8 cellular contexts compared by ENCODE assay signal in the genomic region with DNA sequence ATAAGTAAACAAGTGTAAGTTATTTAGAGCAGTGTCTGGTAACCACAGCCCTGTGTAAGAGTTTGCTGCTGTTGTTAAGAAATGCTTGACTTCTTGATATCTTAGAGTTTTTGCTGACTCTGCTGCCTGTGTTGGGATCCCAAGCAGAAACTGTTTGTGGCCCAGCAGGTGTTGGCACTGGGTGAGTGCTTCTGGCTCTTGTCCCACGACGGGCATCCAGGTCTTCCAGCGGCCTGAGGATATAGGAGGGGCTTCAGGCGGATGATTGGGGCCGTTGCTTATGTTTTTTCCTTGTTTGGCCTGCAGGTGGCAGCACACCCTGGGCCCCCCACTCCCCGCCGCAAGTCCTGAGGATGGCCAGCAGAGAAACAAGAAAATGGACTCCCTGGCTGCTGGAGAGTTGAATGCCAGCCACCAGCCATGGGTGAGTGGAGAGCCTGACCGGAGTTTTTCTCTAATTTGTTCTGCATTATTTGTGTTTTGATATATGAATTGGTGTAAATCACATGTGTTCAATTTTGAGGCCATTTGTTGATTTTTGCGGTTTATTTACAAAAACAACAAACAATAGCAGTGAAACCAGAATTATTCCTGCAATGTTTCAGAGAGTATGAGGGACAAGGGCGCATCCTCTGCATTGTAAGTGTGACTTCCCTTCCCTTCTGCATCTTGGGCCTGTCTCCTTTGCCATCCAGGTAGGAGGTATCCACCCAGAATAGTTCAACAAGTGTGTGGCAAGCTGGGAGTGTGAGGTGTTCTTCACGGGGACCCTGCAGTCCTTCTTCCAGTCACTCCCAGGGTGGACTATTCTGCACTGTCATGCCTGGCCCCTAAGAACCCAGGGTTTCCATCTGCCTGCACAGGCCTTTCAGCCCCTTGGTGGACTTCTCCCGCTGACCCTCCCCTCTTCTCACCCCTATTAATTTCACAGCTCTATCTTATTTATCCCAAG. TPM values are rescaled to one million over a fixed set of nuclear protein-coding genes. Genes with fewer than 3 reads are reported as not detected.
DNase-seq lines count a peak whose midpoint lies in the region; ATAC-seq and TF ChIP-seq lines count a peak whose summit lies in the region.

No MANE protein-coding gene starts in this region.

- H3K9me3 Mint-ChIP-seq in CD4-positive, alpha-beta T cell = no peaks in the 10 kb centered on the region
- no peaks in the 10 kb centered on the region for H3K9me3 Mint-ChIP-seq in WTC11

- in situ Hi-C loops in HAP-1 (cut with MboI; ENCODE audit: low sequenced_read_pairs) = no loop called here

- POLR2A ChIA-PET in CD4-positive, alpha-beta T cell (lab: Charles Lee) = interaction anchor here (0.7 to 6.2 kb wide), 18 partner anchors 8 to 81 kb away, joined by 3 to 62 read pairs (median 7); a partner anchor contains a TSS
- POLR2A ChIA-PET in WTC11 (lab: Charles Lee) = interaction anchor here (0.9 kb wide), 1 partner anchor 75 kb away, joined by 3 read pairs; no protein-coding TSS in a partner anchor

- peak overlapping the region; percentile 85 for H3K4me3 Mint-ChIP-seq in CD4-positive, alpha-beta T cell
- no peak overlapping the region for H3K4me3 Mint-ChIP-seq in WTC11

- no peaks in the 10 kb centered on the region for H3K36me3 ChIP-seq in HAP-1 (replicated peaks)

- ATAC-seq in CD4-positive, alpha-beta T cell (ENCODE audit: poor library complexity) = peak; percentile 76
- peak; percentile 92 for ATAC-seq in WTC11
- no peak for ATAC-seq in GM18873 (IDR thresholded peaks at IDR 0.05; ENCODE audit: low FRiP score, unreplicated experiment)

- TF ChIP-seq CTCF in CD4-positive, alpha-beta T cell (IDR thresholded peaks at IDR 0.05) = peak; percentile 85
- TF ChIP-seq CTCF in WTC11 (IDR thresholded peaks at IDR 0.05) = peak; percentile 86

- H3K27me3 ChIP-seq in CD4-positive, alpha-beta T cell (ENCODE audit: control insufficient read depth, insufficient read depth, low read length) = no peaks in the 10 kb centered on the region
- no peaks in the 10 kb centered on the region for H3K27me3 ChIP-seq in HAP-1 (ENCODE audit: low read depth)

- H3K36me3 Mint-ChIP-seq in CD4-positive, alpha-beta T cell (ENCODE audit: low read depth) = peaks cover 67% of the 10 kb centered on the region
- H3K36me3 Mint-ChIP-seq in WTC11 = no peaks in the 10 kb centered on the region

- H3K4me3 ChIP-seq in HAP-1 = no peak overlapping the region

- CTCF ChIA-PET in CD4-positive, alpha-beta T cell (lab: Charles Lee) = interaction anchor here (1.0 to 1.7 kb wide), 9 partner anchors 10 to 81 kb away, joined by 3 to 4 read pairs (median 4); a partner anchor contains a TSS
- CTCF ChIA-PET in WTC11 (lab: Charles Lee) = interaction anchor here (0.7 to 2.9 kb wide), 11 partner anchors 9 to 107 kb away, joined by 3 to 16 read pairs (median 6); a partner anchor contains a TSS

- H3K4me1 Mint-ChIP-seq in CD4-positive, alpha-beta T cell (ENCODE audit: low read depth) = peaks cover 94% of the 10 kb centered on the region
- peaks cover 20% of the 10 kb centered on the region for H3K4me1 Mint-ChIP-seq in WTC11

- no peaks in the 10 kb centered on the region for H3K9me3 ChIP-seq in CD4-positive, alpha-beta T cell (ENCODE audit: control insufficient read depth, low read length)
- H3K9me3 ChIP-seq in HAP-1 = no peaks in the 10 kb centered on the region

- H3K27ac ChIP-seq in CD4-positive, alpha-beta T cell (ENCODE audit: low read depth, low read length) = peak overlapping the region; percentile 81

- H3K27me3 Mint-ChIP-seq in CD4-positive, alpha-beta T cell = no peaks in the 10 kb centered on the region
- H3K27me3 Mint-ChIP-seq in WTC11 (ENCODE audit: low read depth) = no peaks in the 10 kb centered on the region; the same call in 1 of the 2 replicates

- DNase-seq in CD4-positive, alpha-beta T cell = peak; percentile 27 to 65 (median 50)
- DNase-seq in HAP-1 (ENCODE audit: low spot score in 2 of 2) (peak; percentile 82 to 83), NCI-H345 (lab: John Stamatoyannopoulos, UW) (peak; percentile 63), WTC11 (ENCODE audit: low spot score) (peak; percentile 77), cerebellar cortex (ENCODE audit: low spot score) (peak; percentile 85), kidney glomerular epithelial cell (lab: John Stamatoyannopoulos, UW) (peak; percentile 92)
- DNase-seq in stimulated activated CD4-positive, alpha-beta T cell treated with anti-CD3 and anti-CD28 coated beads, Interleukin-1b, Interleukin-23, amount 100 ng/mL, for 48 hours = peak; percentile 61

- H3K27ac Mint-ChIP-seq in CD4-positive, alpha-beta T cell = peak overlapping the region; percentile 92
- H3K27ac Mint-ChIP-seq in WTC11 = peak overlapping the region; percentile 67; the same call in 1 of the 2 replicates

- intact Hi-C loops in CD4-positive, alpha-beta T cell (cut with DNase I, micrococcal nuclease) = loop anchor here (1.0 to 5.0 kb wide), 7 partner anchors 8 to 81 kb away; a partner anchor contains a TSS

- peaks cover 17% of the 10 kb centered on the region for H3K4me1 ChIP-seq in HAP-1

TF ChIP-seq in WTC11, 78 proteins besides CTCF, POLR2A, EP300 and RAD21:
- TF ChIP-seq, protein P1, sequence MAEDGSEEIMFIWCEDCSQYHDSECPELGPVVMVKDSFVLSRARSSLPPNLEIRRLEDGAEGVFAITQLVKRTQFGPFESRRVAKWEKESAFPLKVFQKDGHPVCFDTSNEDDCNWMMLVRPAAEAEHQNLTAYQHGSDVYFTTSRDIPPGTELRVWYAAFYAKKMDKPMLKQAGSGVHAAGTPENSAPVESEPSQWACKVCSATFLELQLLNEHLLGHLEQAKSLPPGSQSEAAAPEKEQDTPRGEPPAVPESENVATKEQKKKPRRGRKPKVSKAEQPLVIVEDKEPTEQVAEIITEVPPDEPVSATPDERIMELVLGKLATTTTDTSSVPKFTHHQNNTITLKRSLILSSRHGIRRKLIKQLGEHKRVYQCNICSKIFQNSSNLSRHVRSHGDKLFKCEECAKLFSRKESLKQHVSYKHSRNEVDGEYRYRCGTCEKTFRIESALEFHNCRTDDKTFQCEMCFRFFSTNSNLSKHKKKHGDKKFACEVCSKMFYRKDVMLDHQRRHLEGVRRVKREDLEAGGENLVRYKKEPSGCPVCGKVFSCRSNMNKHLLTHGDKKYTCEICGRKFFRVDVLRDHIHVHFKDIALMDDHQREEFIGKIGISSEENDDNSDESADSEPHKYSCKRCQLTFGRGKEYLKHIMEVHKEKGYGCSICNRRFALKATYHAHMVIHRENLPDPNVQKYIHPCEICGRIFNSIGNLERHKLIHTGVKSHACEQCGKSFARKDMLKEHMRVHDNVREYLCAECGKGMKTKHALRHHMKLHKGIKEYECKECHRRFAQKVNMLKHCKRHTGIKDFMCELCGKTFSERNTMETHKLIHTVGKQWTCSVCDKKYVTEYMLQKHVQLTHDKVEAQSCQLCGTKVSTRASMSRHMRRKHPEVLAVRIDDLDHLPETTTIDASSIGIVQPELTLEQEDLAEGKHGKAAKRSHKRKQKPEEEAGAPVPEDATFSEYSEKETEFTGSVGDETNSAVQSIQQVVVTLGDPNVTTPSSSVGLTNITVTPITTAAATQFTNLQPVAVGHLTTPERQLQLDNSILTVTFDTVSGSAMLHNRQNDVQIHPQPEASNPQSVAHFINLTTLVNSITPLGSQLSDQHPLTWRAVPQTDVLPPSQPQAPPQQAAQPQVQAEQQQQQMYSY (CRISPR knock-in tag; IDR thresholded peaks at IDR 0.05) = peak; percentile 91
- no peak for TF ChIP-seq NFATC4 (CRISPR knock-in tag; IDR thresholded peaks at IDR 0.05)
- TF ChIP-seq, protein P2, sequence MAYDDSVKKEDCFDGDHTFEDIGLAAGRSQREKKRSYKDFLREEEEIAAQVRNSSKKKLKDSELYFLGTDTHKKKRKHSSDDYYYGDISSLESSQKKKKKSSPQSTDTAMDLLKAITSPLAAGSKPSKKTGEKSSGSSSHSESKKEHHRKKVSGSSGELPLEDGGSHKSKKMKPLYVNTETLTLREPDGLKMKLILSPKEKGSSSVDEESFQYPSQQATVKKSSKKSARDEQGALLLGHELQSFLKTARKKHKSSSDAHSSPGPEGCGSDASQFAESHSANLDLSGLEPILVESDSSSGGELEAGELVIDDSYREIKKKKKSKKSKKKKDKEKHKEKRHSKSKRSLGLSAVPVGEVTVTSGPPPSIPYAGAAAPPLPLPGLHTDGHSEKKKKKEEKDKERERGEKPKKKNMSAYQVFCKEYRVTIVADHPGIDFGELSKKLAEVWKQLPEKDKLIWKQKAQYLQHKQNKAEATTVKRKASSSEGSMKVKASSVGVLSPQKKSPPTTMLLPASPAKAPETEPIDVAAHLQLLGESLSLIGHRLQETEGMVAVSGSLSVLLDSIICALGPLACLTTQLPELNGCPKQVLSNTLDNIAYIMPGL (CRISPR knock-in tag; IDR thresholded peaks at IDR 0.05) = peak; percentile 73
TF ChIP-seq in WTC11: peak in this region for 2.

RNA-seq across cellular contexts. Expression of a gene that starts 50.3 kb away (rescaled TPM):
- 1 to 10 TPM; 4.3 to 4.5 TPM for total RNA-seq in CD4-positive, alpha-beta T cell
- 3.6 to 4.9 TPM (median 4.4 TPM) in 3 replicates for total RNA-seq in WTC11 (2021)
